Comparison of ENCODE assay signal across 27 cellular contexts in the genomic region with DNA sequence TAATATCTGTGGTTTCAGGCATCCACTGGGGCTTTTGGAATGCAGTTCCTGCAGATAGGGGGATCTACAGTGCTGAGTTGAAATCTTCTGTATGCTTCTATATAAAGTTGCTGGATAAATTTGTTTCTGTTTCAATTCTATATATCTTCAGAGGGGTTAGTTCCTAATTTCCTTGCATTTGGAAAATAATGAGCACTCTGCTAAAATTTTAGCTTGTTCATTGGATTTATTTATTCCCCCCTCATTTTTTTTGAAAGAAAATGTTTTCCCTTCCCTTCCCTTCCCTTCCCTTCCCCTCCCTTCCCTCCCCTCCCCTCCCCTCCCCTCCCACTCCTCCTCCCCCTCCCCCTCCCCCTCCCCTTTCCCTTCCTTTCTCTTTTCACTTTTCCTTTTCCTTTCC.
"Had no signal": no experiment of that assay in that cellular context is flagged by ENCODE, and none has a peak within 500 bp of the region (broad histone marks: within the 10 kb centered on the region; RNA-seq: fewer than 3 reads in every experiment).

No MANE protein-coding gene starts in this region.

- H3K9me3 ChIP-seq: stomach, suprapubic skin, testis, thoracic aorta, thyroid gland, tibial artery, tibial nerve, transverse colon, upper lobe of left lung, upper lobe of right lung, uterus, vagina had no signal

- DNase-seq: stimulated activated CD4-positive, alpha-beta T cell treated with anti-CD3 and anti-CD28 coated beads, Interleukin-2, amount 100 ng/mL, for 48 hours; stimulated activated CD4-positive, alpha-beta T cell treated with anti-CD3 and anti-CD28 coated beads, Interleukin-4, amount 100 ng/mL, for 1 hour; stimulated activated CD4-positive, alpha-beta T cell treated with anti-CD3 and anti-CD28 coated beads, Interleukin-4, amount 100 ng/mL, for 24 hours; stimulated activated CD4-positive, alpha-beta T cell treated with anti-CD3 and anti-CD28 coated beads, Interleukin-4, amount 100 ng/mL, for 4 hours; stimulated activated CD8-positive, alpha-beta memory T cell treated with anti-CD3 and anti-CD28 coated beads, Interleukin-4, amount 100 ng/mL, for 48 hours; stimulated activated naive B cell treated with anti-CD40 and anti-IgM and Interleukin-4, amounts not matched to agents 10 μg/mL and 1 μg/mL and 100 μg/mL, for 72 hours; stimulated activated naive CD4-positive, alpha-beta T cell; stimulated activated naive CD4-positive, alpha-beta T cell treated with Interleukin-2 at 50 U/mL for 16 hours; stimulated activated naive CD8-positive, alpha-beta T cell treated with anti-CD3 and anti-CD28 coated beads, Interleukin-15, amount 100 ng/mL, for 72 hours; stimulated activated naive CD8-positive, alpha-beta T cell treated with anti-CD3 and anti-CD28 coated beads, Interleukin-15, Interleukin-2, amounts not matched to agents 100 U/mL and 50 U/mL, for 24 hours; stomach; substantia nigra; testis; thyroid gland; tibial artery; transverse colon; trophoblast cell; upper lobe of left lung; upper lobe of right lung; uterus had no signal

- H3K27ac ChIP-seq: stomach, suprapubic skin, testis, thoracic aorta, thyroid gland, tibial artery, tibial nerve, transverse colon, upper lobe of left lung, upper lobe of right lung, uterus, vagina had no signal

- ATAC-seq: stimulated activated effector memory CD8-positive, alpha-beta T cell treated with anti-CD3 and anti-CD28 coated beads, Interleukin-12 subunit alpha, Interleukin-12 subunit beta, amount 100 ng/mL, for 72 hours; stimulated activated memory B cell treated with anti-CD40 and anti-IgM and Interleukin-4, amounts not matched to agents 10 μg/mL and 1 μg/mL and 100 μg/mL, for 72 hours; stimulated activated naive B cell treated with anti-CD40 and anti-IgM and Interleukin-4, amounts not matched to agents 10 μg/mL and 1 μg/mL and 100 μg/mL, for 72 hours; stimulated activated naive CD8-positive, alpha-beta T cell treated with anti-CD3 and anti-CD28 coated beads, Interleukin-15, amount 100 ng/mL, for 72 hours; stimulated activated naive CD8-positive, alpha-beta T cell treated with anti-CD3 and anti-CD28 coated beads, Interleukin-15, Interleukin-2, amounts not matched to agents 100 U/mL and 50 U/mL, for 24 hours; upper lobe of right lung had no signal

- H3K4me3 ChIP-seq: stomach, suprapubic skin, testis, thoracic aorta, thyroid gland, tibial artery, tibial nerve, transverse colon, upper lobe of left lung, upper lobe of right lung, uterus, vagina had no signal

- FAIRE-seq: urothelium cell line had no signal

- H3K36me3 ChIP-seq: stomach, suprapubic skin, thoracic aorta, thyroid gland, tibial artery, tibial nerve, transverse colon, upper lobe of left lung, upper lobe of right lung, uterus, vagina had no signal

- H3K4me1 ChIP-seq: suprapubic skin, testis, thyroid gland, tibial artery, transverse colon, upper lobe of left lung, upper lobe of right lung, uterus, vagina had no signal

- H3K27me3 ChIP-seq: stomach, suprapubic skin, testis, thyroid gland, tibial artery, tibial nerve, transverse colon, upper lobe of left lung, upper lobe of right lung, uterus, vagina had no signal
